In genomic region chr3:18656410-18656809, GRCh38 we compare ENCODE assay signal across 18 cellular contexts.
A peak's percentile ranks its signal among the peaks of the same experiment; 100 is the strongest.
DNase-seq lines count a peak whose midpoint lies in the region; ATAC-seq and TF ChIP-seq lines count a peak whose summit lies in the region.
"Had no signal": no experiment of that assay in that cellular context is flagged by ENCODE, and none has a peak within 500 bp of the region (broad histone marks: within the 10 kb centered on the region; RNA-seq: fewer than 3 reads in every experiment).

No MANE protein-coding gene starts in this region.

- peaks cover 65% of the 10 kb centered on the region for H3K4me1 Mint-ChIP-seq in activated CD4-positive, alpha-beta T cell treated with anti-CD3 and anti-CD28 coated beads, Interleukin-2, amount 10 ng/mL, durations not matched to agents 7 days and 5 days
- H3K4me1 Mint-ChIP-seq in CD4-positive, alpha-beta T cell (ENCODE audit: low read depth), result peaks cover 39% of the 10 kb centered on the region
- H3K4me1 Mint-ChIP-seq in T-helper 17 cell, result peaks cover 23% of the 10 kb centered on the region
- H3K4me1 Mint-ChIP-seq in activated naive CD8-positive, alpha-beta T cell treated with anti-CD3 and anti-CD28 coated beads, Interleukin-2, amount 10 ng/mL, durations not matched to agents 7 days and 5 days, result peaks cover 40% of the 10 kb centered on the region

- H3K9me3 ChIP-seq in CD4-positive, alpha-beta T cell (ENCODE audit: control insufficient read depth, low read length), result no peaks in the 10 kb centered on the region
- no peaks in the 10 kb centered on the region for H3K9me3 ChIP-seq in T-helper 17 cell (ENCODE audit: control insufficient read depth, low read length, poor library complexity, severe bottlenecking)

- intact Hi-C loops in CD4-positive, alpha-beta T cell (cut with DNase I, micrococcal nuclease), result no loop called here

- POLR2A ChIA-PET in activated CD4-positive, alpha-beta T cell treated with anti-CD3 and anti-CD28 coated beads, Interleukin-2, amount 10 ng/mL, durations not matched to agents 7 days and 5 days (lab: Charles Lee), result interaction anchor here (0.7 kb wide), 1 partner anchor 75 kb away, joined by 3 read pairs; no protein-coding TSS in a partner anchor
- POLR2A ChIA-PET in CD4-positive, alpha-beta T cell (lab: Charles Lee), result interaction anchor here (0.6 to 2.2 kb wide), 3 partner anchors 12 to 69 kb away, joined by 3 to 9 read pairs (median 3); no protein-coding TSS in a partner anchor
- POLR2A ChIA-PET in activated naive CD8-positive, alpha-beta T cell treated with anti-CD3 and anti-CD28 coated beads, Interleukin-2, amount 10 ng/mL, durations not matched to agents 7 days and 5 days (lab: Charles Lee), result interaction anchor here (1.7 kb wide), 1 partner anchor 11 kb away, joined by 6 read pairs; no protein-coding TSS in a partner anchor

- CTCF ChIA-PET in activated CD4-positive, alpha-beta T cell treated with anti-CD3 and anti-CD28 coated beads, Interleukin-2, amount 10 ng/mL, durations not matched to agents 7 days and 5 days (lab: Charles Lee), result interaction anchor here (0.9 to 5.3 kb wide), 6 partner anchors 9 to 60 kb away, joined by 3 to 36 read pairs (median 4); no protein-coding TSS in a partner anchor
- CTCF ChIA-PET in CD4-positive, alpha-beta T cell (lab: Charles Lee), result no interaction called here

- no peak for DNase-seq in activated CD4-positive, alpha-beta T cell treated with anti-CD3 and anti-CD28 coated beads, Interleukin-2, amount 10 ng/mL, durations not matched to agents 7 days and 5 days
- no peak for DNase-seq in activated CD4-positive, alpha-beta T cell treated with anti-CD3 and anti-CD28 coated beads, Interleukin-2, amount 50 U/mL, for 1 hour
- DNase-seq in CD4-positive, alpha-beta T cell, result no peak
- DNase-seq in T-helper 17 cell, result no peak
- no peak for DNase-seq in activated naive CD8-positive, alpha-beta T cell treated with anti-CD3 and anti-CD28 coated beads, Interleukin-2, amount 10 ng/mL, durations not matched to agents 7 days and 5 days
- DNase-seq in islet precursor cell, result no peak
- DNase-seq in GM19238 (ENCODE audit: insufficient read length, low spot score), result no peak
- DNase-seq: GF-D8, H7, Karpas-422, MM.1S, NCI-H1105, NCI-H1694 treated with DMSO at 0.1 percent for 48 hours, NCI-H2107, NCI-H226, NCI-H524 treated with DMSO at 0.1 percent for 48 hours had no signal

- no peak for ATAC-seq in CD4-positive, alpha-beta T cell (ENCODE audit: poor library complexity)
- no peak for ATAC-seq in T-helper 17 cell
- peak; percentile 58 for ATAC-seq in activated naive CD8-positive, alpha-beta T cell treated with anti-CD3 and anti-CD28 coated beads, Interleukin-2, amount 10 ng/mL, durations not matched to agents 7 days and 5 days (ENCODE audit: low read depth)
- no peak for ATAC-seq in GM18873 (IDR thresholded peaks at IDR 0.05; ENCODE audit: low FRiP score, unreplicated experiment)

- no peaks in the 10 kb centered on the region for H3K27me3 ChIP-seq in CD4-positive, alpha-beta T cell (ENCODE audit: control insufficient read depth, insufficient read depth, low read length)
- H3K27me3 ChIP-seq: BLaER1 treated with 17β-estradiol and CSF1 and Interleukin-3, amounts not matched to agents 10 nM and 100 nM had no signal

- H3K36me3 Mint-ChIP-seq in activated CD4-positive, alpha-beta T cell treated with anti-CD3 and anti-CD28 coated beads, Interleukin-2, amount 10 ng/mL, durations not matched to agents 7 days and 5 days (ENCODE audit: low read depth), result peaks cover 12% of the 10 kb centered on the region
- no peaks in the 10 kb centered on the region for H3K36me3 Mint-ChIP-seq in CD4-positive, alpha-beta T cell (ENCODE audit: low read depth)
- no peaks in the 10 kb centered on the region for H3K36me3 Mint-ChIP-seq in T-helper 17 cell (ENCODE audit: low read depth)
- peaks cover 9% of the 10 kb centered on the region for H3K36me3 Mint-ChIP-seq in activated naive CD8-positive, alpha-beta T cell treated with anti-CD3 and anti-CD28 coated beads, Interleukin-2, amount 10 ng/mL, durations not matched to agents 7 days and 5 days

- H3K27ac ChIP-seq in CD4-positive, alpha-beta T cell (ENCODE audit: low read depth, low read length), result no peak overlapping the region
- H3K27ac ChIP-seq: BLaER1 treated with 17β-estradiol and CSF1 and Interleukin-3, amounts not matched to agents 10 nM and 100 nM had no signal

- peak overlapping the region; percentile 62 for H3K27ac Mint-ChIP-seq in activated CD4-positive, alpha-beta T cell treated with anti-CD3 and anti-CD28 coated beads, Interleukin-2, amount 10 ng/mL, durations not matched to agents 7 days and 5 days
- H3K27ac Mint-ChIP-seq in CD4-positive, alpha-beta T cell, result peak overlapping the region; percentile 25
- H3K27ac Mint-ChIP-seq in T-helper 17 cell, result peak overlapping the region; percentile 54
- peak overlapping the region; percentile 6 for H3K27ac Mint-ChIP-seq in activated naive CD8-positive, alpha-beta T cell treated with anti-CD3 and anti-CD28 coated beads, Interleukin-2, amount 10 ng/mL, durations not matched to agents 7 days and 5 days

- H3K4me3 Mint-ChIP-seq in activated CD4-positive, alpha-beta T cell treated with anti-CD3 and anti-CD28 coated beads, Interleukin-2, amount 10 ng/mL, durations not matched to agents 7 days and 5 days, result no peak overlapping the region
- no peak overlapping the region for H3K4me3 Mint-ChIP-seq in CD4-positive, alpha-beta T cell
- H3K4me3 Mint-ChIP-seq in T-helper 17 cell, result no peak overlapping the region
- H3K4me3 Mint-ChIP-seq in activated naive CD8-positive, alpha-beta T cell treated with anti-CD3 and anti-CD28 coated beads, Interleukin-2, amount 10 ng/mL, durations not matched to agents 7 days and 5 days, result peak overlapping the region; percentile 17

- no peaks in the 10 kb centered on the region for H3K27me3 Mint-ChIP-seq in activated CD4-positive, alpha-beta T cell treated with anti-CD3 and anti-CD28 coated beads, Interleukin-2, amount 10 ng/mL, durations not matched to agents 7 days and 5 days
- no peaks in the 10 kb centered on the region for H3K27me3 Mint-ChIP-seq in CD4-positive, alpha-beta T cell
- no peaks in the 10 kb centered on the region for H3K27me3 Mint-ChIP-seq in T-helper 17 cell
- no peaks in the 10 kb centered on the region for H3K27me3 Mint-ChIP-seq in activated naive CD8-positive, alpha-beta T cell treated with anti-CD3 and anti-CD28 coated beads, Interleukin-2, amount 10 ng/mL, durations not matched to agents 7 days and 5 days

- no peak for TF ChIP-seq CTCF in CD4-positive, alpha-beta T cell (IDR thresholded peaks at IDR 0.05)

- H3K9me3 Mint-ChIP-seq in activated CD4-positive, alpha-beta T cell treated with anti-CD3 and anti-CD28 coated beads, Interleukin-2, amount 10 ng/mL, durations not matched to agents 7 days and 5 days, result peaks cover 12% of the 10 kb centered on the region
- H3K9me3 Mint-ChIP-seq in CD4-positive, alpha-beta T cell, result peaks cover 1% of the 10 kb centered on the region
- peaks cover 5% of the 10 kb centered on the region for H3K9me3 Mint-ChIP-seq in activated naive CD8-positive, alpha-beta T cell treated with anti-CD3 and anti-CD28 coated beads, Interleukin-2, amount 10 ng/mL, durations not matched to agents 7 days and 5 days

Comparison
In these comparisons a context has a peak if more than half of its experiments do, and no peak if none do; other contexts are left out.
1. H3K27ac Mint-ChIP-seq: peak in every context shown above with its lines; median percentile 62 in activated CD4-positive, alpha-beta T cell treated with anti-CD3 and anti-CD28 coated beads, Interleukin-2, amount 10 ng/mL, durations not matched to agents 7 days and 5 days; 54 in T-helper 17 cell; 25 in CD4-positive, alpha-beta T cell; 6 in activated naive CD8-positive, alpha-beta T cell treated with anti-CD3 and anti-CD28 coated beads, Interleukin-2, amount 10 ng/mL, durations not matched to agents 7 days and 5 days.